ENCODE assay signal across 1 cellular context in the genomic region with DNA sequence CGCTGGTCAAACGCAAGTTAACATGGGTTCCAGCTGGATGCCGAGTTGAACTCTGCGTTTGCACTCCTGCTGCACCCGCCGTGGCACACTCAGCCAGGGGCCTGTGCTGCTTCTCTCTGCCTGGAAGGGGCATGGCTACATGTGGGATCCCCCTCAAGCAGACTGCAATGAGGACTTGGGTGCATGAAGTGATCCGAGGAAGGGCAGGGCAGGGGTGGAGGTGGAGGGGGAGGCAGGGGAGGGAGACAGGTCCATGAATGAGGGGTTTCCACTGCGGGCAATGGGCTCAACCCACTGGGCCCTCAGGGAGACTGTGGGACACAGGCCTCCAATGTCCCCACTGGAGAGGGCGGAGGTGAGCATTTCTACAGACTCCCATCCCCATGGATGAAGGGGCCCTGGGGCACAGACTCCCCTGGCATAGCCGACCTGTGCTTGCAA.
TF ChIP-seq lines count a peak whose summit lies in the region.

No MANE protein-coding gene starts in this region.

TF ChIP-seq in HepG2, 621 proteins besides CTCF, POLR2A, EP300 and RAD21:
- TF ChIP-seq, protein P1, sequence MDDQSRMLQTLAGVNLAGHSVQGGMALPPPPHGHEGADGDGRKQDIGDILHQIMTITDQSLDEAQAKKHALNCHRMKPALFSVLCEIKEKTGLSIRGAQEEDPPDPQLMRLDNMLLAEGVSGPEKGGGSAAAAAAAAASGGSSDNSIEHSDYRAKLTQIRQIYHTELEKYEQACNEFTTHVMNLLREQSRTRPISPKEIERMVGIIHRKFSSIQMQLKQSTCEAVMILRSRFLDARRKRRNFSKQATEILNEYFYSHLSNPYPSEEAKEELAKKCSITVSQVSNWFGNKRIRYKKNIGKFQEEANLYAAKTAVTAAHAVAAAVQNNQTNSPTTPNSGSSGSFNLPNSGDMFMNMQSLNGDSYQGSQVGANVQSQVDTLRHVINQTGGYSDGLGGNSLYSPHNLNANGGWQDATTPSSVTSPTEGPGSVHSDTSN (CRISPR knock-in tag; IDR thresholded peaks at IDR 0.05; ENCODE audit: borderline replicate concordance) = no peak
- no peak for TF ChIP-seq GLI4 (CRISPR knock-in tag; IDR thresholded peaks at IDR 0.05; ENCODE audit: borderline replicate concordance)
- TF ChIP-seq CBX1 (IDR thresholded peaks at IDR 0.05; ENCODE audit: low read depth) = no peak
- TF ChIP-seq ZNF564 (CRISPR knock-in tag; IDR thresholded peaks at IDR 0.05) = no peak
- TF ChIP-seq, protein P2, sequence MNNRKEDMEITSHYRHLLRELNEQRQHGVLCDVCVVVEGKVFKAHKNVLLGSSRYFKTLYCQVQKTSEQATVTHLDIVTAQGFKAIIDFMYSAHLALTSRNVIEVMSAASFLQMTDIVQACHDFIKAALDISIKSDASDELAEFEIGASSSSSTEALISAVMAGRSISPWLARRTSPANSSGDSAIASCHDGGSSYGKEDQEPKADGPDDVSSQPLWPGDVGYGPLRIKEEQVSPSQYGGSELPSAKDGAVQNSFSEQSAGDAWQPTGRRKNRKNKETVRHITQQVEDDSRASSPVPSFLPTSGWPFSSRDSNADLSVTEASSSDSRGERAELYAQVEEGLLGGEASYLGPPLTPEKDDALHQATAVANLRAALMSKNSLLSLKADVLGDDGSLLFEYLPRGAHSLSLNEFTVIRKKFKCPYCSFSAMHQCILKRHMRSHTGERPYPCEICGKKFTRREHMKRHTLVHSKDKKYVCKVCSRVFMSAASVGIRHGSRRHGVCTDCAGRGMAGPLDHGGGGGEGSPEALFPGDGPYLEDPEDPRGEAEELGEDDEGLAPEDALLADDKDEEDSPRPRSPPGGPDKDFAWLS (CRISPR knock-in tag; IDR thresholded peaks at IDR 0.05; ENCODE audit: borderline replicate concordance) = no peak
- TF ChIP-seq ZNF766 (CRISPR knock-in tag; IDR thresholded peaks at IDR 0.05; ENCODE audit: borderline replicate concordance) = no peak
- TF ChIP-seq, protein P3, sequence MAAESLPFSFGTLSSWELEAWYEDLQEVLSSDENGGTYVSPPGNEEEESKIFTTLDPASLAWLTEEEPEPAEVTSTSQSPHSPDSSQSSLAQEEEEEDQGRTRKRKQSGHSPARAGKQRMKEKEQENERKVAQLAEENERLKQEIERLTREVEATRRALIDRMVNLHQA (CRISPR knock-in tag; IDR thresholded peaks at IDR 0.05) = no peak
- TF ChIP-seq NFE2L1 (CRISPR knock-in tag; IDR thresholded peaks at IDR 0.05; ENCODE audit: borderline replicate concordance) = no peak
- no peak for TF ChIP-seq ZNF44 (CRISPR knock-in tag; IDR thresholded peaks at IDR 0.05)
- TF ChIP-seq, protein P4, sequence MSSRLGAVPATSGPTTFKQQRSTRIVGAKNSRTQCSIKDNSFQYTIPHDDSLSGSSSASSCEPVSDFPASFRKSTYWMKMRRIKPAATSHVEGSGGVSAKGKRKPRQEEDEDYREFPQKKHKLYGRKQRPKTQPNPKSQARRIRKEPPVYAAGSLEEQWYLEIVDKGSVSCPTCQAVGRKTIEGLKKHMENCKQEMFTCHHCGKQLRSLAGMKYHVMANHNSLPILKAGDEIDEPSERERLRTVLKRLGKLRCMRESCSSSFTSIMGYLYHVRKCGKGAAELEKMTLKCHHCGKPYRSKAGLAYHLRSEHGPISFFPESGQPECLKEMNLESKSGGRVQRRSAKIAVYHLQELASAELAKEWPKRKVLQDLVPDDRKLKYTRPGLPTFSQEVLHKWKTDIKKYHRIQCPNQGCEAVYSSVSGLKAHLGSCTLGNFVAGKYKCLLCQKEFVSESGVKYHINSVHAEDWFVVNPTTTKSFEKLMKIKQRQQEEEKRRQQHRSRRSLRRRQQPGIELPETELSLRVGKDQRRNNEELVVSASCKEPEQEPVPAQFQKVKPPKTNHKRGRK (CRISPR knock-in tag; IDR thresholded peaks at IDR 0.05) = no peak
- TF ChIP-seq SOX5 (CRISPR knock-in tag; IDR thresholded peaks at IDR 0.05; ENCODE audit: borderline replicate concordance) = no peak
